10 cellular contexts compared by ENCODE assay signal in genomic region chr22:24141586-24141985, GRCh38. TPM values are rescaled to one million over a fixed set of nuclear protein-coding genes. Genes with fewer than 3 reads are reported as not detected.
DNase-seq lines count a peak whose midpoint lies in the region; ATAC-seq and TF ChIP-seq lines count a peak whose summit lies in the region.
"Had no signal": no experiment of that assay in that cellular context is flagged by ENCODE, and none has a peak within 500 bp of the region (broad histone marks: within the 10 kb centered on the region; RNA-seq: fewer than 3 reads in every experiment).

No MANE protein-coding gene starts in this region.

- H3K9me3 Mint-ChIP-seq in CD4-positive, alpha-beta T cell, result no peaks in the 10 kb centered on the region
- H3K9me3 Mint-ChIP-seq in activated naive CD4-positive, alpha-beta T cell treated with anti-CD3 and anti-CD28 coated beads, Interleukin-2, amount 50 U/mL, for 24 hours, result no peaks in the 10 kb centered on the region
- H3K9me3 Mint-ChIP-seq in naive thymus-derived CD4-positive, alpha-beta T cell, result no peaks in the 10 kb centered on the region

- no peak for TF ChIP-seq CTCF in CD4-positive, alpha-beta T cell (IDR thresholded peaks at IDR 0.05)
- no peak for TF ChIP-seq CTCF in Loucy (conservative IDR thresholded peaks at IDR 0.05; ENCODE audit: low read length)

- ATAC-seq in CD4-positive, alpha-beta T cell (ENCODE audit: poor library complexity), result peak; percentile 17
- ATAC-seq in naive thymus-derived CD4-positive, alpha-beta T cell, result peak; percentile 51
- ATAC-seq in GM21528 (IDR thresholded peaks at IDR 0.05; ENCODE audit: low FRiP score, unreplicated experiment), result no peak
- ATAC-seq: right cardiac atrium had no signal

- H3K9me3 ChIP-seq in CD4-positive, alpha-beta T cell (ENCODE audit: control insufficient read depth, low read length), result no peaks in the 10 kb centered on the region
- no peaks in the 10 kb centered on the region for H3K9me3 ChIP-seq in Loucy (ENCODE audit: insufficient read depth, low read depth, low read length)
- no peaks in the 10 kb centered on the region for H3K9me3 ChIP-seq in naive thymus-derived CD4-positive, alpha-beta T cell (ENCODE audit: control insufficient read depth in 2 of 3, low read length in 3 of 3)

- peak overlapping the region; percentile 50 for H3K9ac ChIP-seq in Loucy (ENCODE audit: low read depth, low read length, poor library complexity, severe bottlenecking)

- intact Hi-C loops in CD4-positive, alpha-beta T cell (cut with DNase I, micrococcal nuclease), result loop anchor here in 1 of 2 experiments (2.0 kb wide), 1 partner anchor 13 kb away; no protein-coding TSS in a partner anchor
- intact Hi-C loops in naive thymus-derived CD4-positive, alpha-beta T cell (cut with micrococcal nuclease), result loop anchor here in 1 of 2 donors (2.0 kb wide), 1 partner anchor 15 kb away; no protein-coding TSS in a partner anchor

- H3K4me2 ChIP-seq in Loucy (ENCODE audit: low read depth, low read length, poor library complexity, severe bottlenecking), result peak overlapping the region; percentile 6

- peaks cover 35% of the 10 kb centered on the region for H3K36me3 Mint-ChIP-seq in CD4-positive, alpha-beta T cell (ENCODE audit: low read depth)
- peaks cover 1% of the 10 kb centered on the region for H3K36me3 Mint-ChIP-seq in activated naive CD4-positive, alpha-beta T cell treated with anti-CD3 and anti-CD28 coated beads, Interleukin-2, amount 50 U/mL, for 24 hours
- peaks cover 0 to 17% (median 15%) of the 10 kb centered on the region in 5 donors for H3K36me3 Mint-ChIP-seq in naive thymus-derived CD4-positive, alpha-beta T cell

- H3K79me2 ChIP-seq in Loucy (ENCODE audit: insufficient read depth, low read length), result peaks cover 15% of the 10 kb centered on the region; the same call in 1 of the 2 replicates

- H3K4me1 Mint-ChIP-seq in CD4-positive, alpha-beta T cell (ENCODE audit: low read depth), result peaks cover 79% of the 10 kb centered on the region
- H3K4me1 Mint-ChIP-seq in activated naive CD4-positive, alpha-beta T cell treated with anti-CD3 and anti-CD28 coated beads, Interleukin-2, amount 50 U/mL, for 24 hours, result peaks cover 63% of the 10 kb centered on the region
- H3K4me1 Mint-ChIP-seq in naive thymus-derived CD4-positive, alpha-beta T cell, result peaks cover 46 to 83% (median 73%) of the 10 kb centered on the region in 7 donors

- CTCF ChIA-PET in CD4-positive, alpha-beta T cell (lab: Charles Lee), result interaction anchor here (3.9 kb wide), 1 partner anchor 15 kb away, joined by 22 read pairs; no protein-coding TSS in a partner anchor
- CTCF ChIA-PET in naive thymus-derived CD4-positive, alpha-beta T cell (lab: Charles Lee), result interaction anchor here (1.4 to 8.4 kb wide), 3 partner anchors 8 to 32 kb away, joined by 5 to 53 read pairs (median 7); no protein-coding TSS in a partner anchor

- H3K9me2 ChIP-seq in Loucy (replicated peaks; ENCODE audit: low read depth, low read length), result no peaks in the 10 kb centered on the region

- peak in 3 of 10 experiments; percentile 15 to 24 (median 22) for DNase-seq in CD4-positive, alpha-beta T cell
- DNase-seq in naive thymus-derived CD4-positive, alpha-beta T cell, result no peak
- no peak for DNase-seq in NK-92 treated with Interleukin-12 subunit alpha and Interleukin-12 subunit beta, amount 100 ng/mL, for 24 hours (lab: John Stamatoyannopoulos, UW)
- DNase-seq in NCI-H1105 treated with DMSO at 0.1 percent for 48 hours (lab: John Stamatoyannopoulos, UW) (no peak), DMS 273 (lab: John Stamatoyannopoulos, UW; ENCODE audit: unreplicated experiment) (no peak)
- DNase-seq: KBM-7 had no signal

- H3K27me3 Mint-ChIP-seq in CD4-positive, alpha-beta T cell, result no peaks in the 10 kb centered on the region
- H3K27me3 Mint-ChIP-seq in activated naive CD4-positive, alpha-beta T cell treated with anti-CD3 and anti-CD28 coated beads, Interleukin-2, amount 50 U/mL, for 24 hours, result no peaks in the 10 kb centered on the region
- H3K27me3 Mint-ChIP-seq in naive thymus-derived CD4-positive, alpha-beta T cell, result no peaks in the 10 kb centered on the region

- H3K4me1 ChIP-seq in Loucy (ENCODE audit: insufficient read depth, low read length, poor library complexity, severe bottlenecking), result peaks cover 44% of the 10 kb centered on the region
- H3K4me1 ChIP-seq in naive thymus-derived CD4-positive, alpha-beta T cell (ENCODE audit: control insufficient read depth in 2 of 2, insufficient read depth in 2 of 2, low read length in 2 of 2), result peaks cover 36 to 60% of the 10 kb centered on the region in 2 donors

- H3K27ac ChIP-seq in CD4-positive, alpha-beta T cell (ENCODE audit: low read depth, low read length), result no peak overlapping the region
- peak overlapping the region; percentile 34 for H3K27ac ChIP-seq in naive thymus-derived CD4-positive, alpha-beta T cell (ENCODE audit: low read depth, low read length)

- peaks cover 50% of the 10 kb centered on the region; the same call in 1 of the 2 replicates for H3K36me3 ChIP-seq in Loucy (ENCODE audit: insufficient read depth, low read length)
- H3K36me3 ChIP-seq in naive thymus-derived CD4-positive, alpha-beta T cell (ENCODE audit: control insufficient read depth in 2 of 3, insufficient read depth in 3 of 3, low read length in 3 of 3), result peaks cover 0 to 23% (median 0%) of the 10 kb centered on the region in 3 experiments

- H3K27me3 ChIP-seq in CD4-positive, alpha-beta T cell (ENCODE audit: control insufficient read depth, insufficient read depth, low read length), result no peaks in the 10 kb centered on the region
- no peaks in the 10 kb centered on the region for H3K27me3 ChIP-seq in Loucy (ENCODE audit: insufficient read depth, low read length, poor library complexity, severe bottlenecking)
- no peaks in the 10 kb centered on the region for H3K27me3 ChIP-seq in naive thymus-derived CD4-positive, alpha-beta T cell (ENCODE audit: control insufficient read depth in 2 of 2, insufficient read depth in 2 of 2, low read length in 2 of 2)

- POLR2A ChIA-PET in CD4-positive, alpha-beta T cell (lab: Charles Lee), result interaction anchor here (1.1 to 3.1 kb wide), 3 partner anchors 12 to 16 kb away, joined by 4 to 17 read pairs (median 15); no protein-coding TSS in a partner anchor
- POLR2A ChIA-PET in naive thymus-derived CD4-positive, alpha-beta T cell (lab: Charles Lee), result interaction anchor here (1.2 to 19.7 kb wide), 3 partner anchors 9 to 32 kb away, joined by 3 to 296 read pairs (median 6); no protein-coding TSS in a partner anchor

- no peaks in the 10 kb centered on the region for H3F3A ChIP-seq in Loucy (ENCODE audit: low read depth)

- peak overlapping the region; percentile 88 for H3K27ac Mint-ChIP-seq in CD4-positive, alpha-beta T cell
- peak overlapping the region; percentile 87 for H3K27ac Mint-ChIP-seq in activated naive CD4-positive, alpha-beta T cell treated with anti-CD3 and anti-CD28 coated beads, Interleukin-2, amount 50 U/mL, for 24 hours
- peak overlapping the region; percentile 68 to 91 (median 78) for H3K27ac Mint-ChIP-seq in naive thymus-derived CD4-positive, alpha-beta T cell

- H4K20me1 ChIP-seq in Loucy (ENCODE audit: insufficient read depth, low read length, poor library complexity, severe bottlenecking), result no peaks in the 10 kb centered on the region

- peak overlapping the region; percentile 65 for H3K4me3 Mint-ChIP-seq in CD4-positive, alpha-beta T cell
- peak overlapping the region; percentile 47 for H3K4me3 Mint-ChIP-seq in activated naive CD4-positive, alpha-beta T cell treated with anti-CD3 and anti-CD28 coated beads, Interleukin-2, amount 50 U/mL, for 24 hours
- H3K4me3 Mint-ChIP-seq in naive thymus-derived CD4-positive, alpha-beta T cell, result peak overlapping the region; percentile 35 to 71 (median 58)

- H2AFZ ChIP-seq in Loucy (ENCODE audit: low read length), result no peak overlapping the region

- H3K4me3 ChIP-seq in Loucy (ENCODE audit: low read length, poor library complexity, severe bottlenecking), result no peak overlapping the region
- no peak overlapping the region for H3K4me3 ChIP-seq in naive thymus-derived CD4-positive, alpha-beta T cell (ENCODE audit: low read length)

RNA-seq across cellular contexts. Expression of gene SUSD2, which starts 39.7 kb away (rescaled TPM):
- total RNA-seq in CD4-positive, alpha-beta T cell, result 1 to 10 TPM in 1 of 2 experiments, under 1 TPM in 1; 0.80 to 1.5 TPM
- total RNA-seq in naive thymus-derived CD4-positive, alpha-beta T cell, result 1 to 10 TPM; 1.0 to 2.3 (median 1.7) TPM
- polyA plus RNA-seq in naive thymus-derived CD4-positive, alpha-beta T cell, result under 1 TPM in 1 of 2 donors, not detected in 1; 0.40 TPM
